ENCODE assay signal across 2 cellular contexts in genomic region chr7:47689558-47689957, GRCh38.
TF ChIP-seq lines count a peak whose summit lies in the region.

No MANE protein-coding gene starts in this region.

TF ChIP-seq in IMR-90, 13 proteins besides CTCF, POLR2A, EP300 and RAD21:
- TF ChIP-seq MAZ (IDR thresholded peaks at IDR 0.05; ENCODE audit: borderline replicate concordance, low read depth, low read length) (no peak), SMC3 (IDR thresholded peaks at IDR 0.05; ENCODE audit: low read depth, low read length) (no peak), USF2 (IDR thresholded peaks at IDR 0.05; ENCODE audit: low read depth, low read length) (no peak), BHLHE40 (IDR thresholded peaks at IDR 0.05; ENCODE audit: low read depth, low read length) (no peak), NFE2L2 (IDR thresholded peaks at IDR 0.05; ENCODE audit: low read depth, low read length) (no peak), MXI1 (IDR thresholded peaks at IDR 0.05; ENCODE audit: borderline replicate concordance, low read depth, low read length) (no peak)

TF ChIP-seq in H1, 55 proteins besides CTCF, POLR2A, EP300 and RAD21:
- no peak for TF ChIP-seq TBP (IDR thresholded peaks at IDR 0.05; ENCODE audit: low read depth, low read length)
- TF ChIP-seq POLR2AphosphoS5 (IDR thresholded peaks at IDR 0.05; ENCODE audit: low read depth, low read length), result no peak
- no peak for TF ChIP-seq ATF2 (IDR thresholded peaks at IDR 0.05; ENCODE audit: low read length)
- TF ChIP-seq GTF2F1 (IDR thresholded peaks at IDR 0.05; ENCODE audit: borderline replicate concordance, low read depth, low read length), result no peak
- no peak for TF ChIP-seq SP1 (IDR thresholded peaks at IDR 0.05; ENCODE audit: low read depth, low read length)
- no peak for TF ChIP-seq CHD1 (IDR thresholded peaks at IDR 0.05; ENCODE audit: low read depth, low read length)
- no peak for TF ChIP-seq CBX5 (IDR thresholded peaks at IDR 0.05; ENCODE audit: low read depth, low read length)
- TF ChIP-seq CHD7 (IDR thresholded peaks at IDR 0.05; ENCODE audit: insufficient replicate concordance, low read length), result no peak
- no peak for TF ChIP-seq RXRA (IDR thresholded peaks at IDR 0.05; ENCODE audit: insufficient read depth, low read depth, low read length)
- no peak for TF ChIP-seq YY1 (IDR thresholded peaks at IDR 0.05; ENCODE audit: low read depth, low read length)
- no peak for TF ChIP-seq FOSL1 (IDR thresholded peaks at IDR 0.05; ENCODE audit: insufficient read depth, low read depth, low read length)
- TF ChIP-seq PHF8 (conservative IDR thresholded peaks at IDR 0.05; ENCODE audit: low read depth, low read length), result no peak
- no peak for TF ChIP-seq MAFK (IDR thresholded peaks at IDR 0.05; ENCODE audit: low read depth, low read length)
- no peak for TF ChIP-seq SP2 (IDR thresholded peaks at IDR 0.05; ENCODE audit: low read length)
- no peak for TF ChIP-seq RFX5 (IDR thresholded peaks at IDR 0.05; ENCODE audit: borderline replicate concordance, low read depth, low read length)
- no peak for TF ChIP-seq ZNF274 (IDR thresholded peaks at IDR 0.05; ENCODE audit: borderline replicate concordance, extremely low read depth, low read length)
- TF ChIP-seq HDAC6 (IDR thresholded peaks at IDR 0.05; ENCODE audit: low read depth, low read length), result no peak
TF ChIP-seq in H1: peak in this region for 0.
